ENCODE assay signal across 1 cellular context in genomic region chr1:236063919-236064673, GRCh38.
A peak's percentile ranks its signal among the peaks of the same experiment; 100 is the strongest.
TF ChIP-seq lines count a peak whose summit lies in the region.

No MANE protein-coding gene starts in this region.

TF ChIP-seq in HepG2, 621 proteins besides CTCF, POLR2A, EP300 and RAD21 (continued from another document):
- TF ChIP-seq TEF (CRISPR knock-in tag; IDR thresholded peaks at IDR 0.05) = peak; percentile 58; the same call in 1 of the 2 replicates
- TF ChIP-seq YEATS2 (CRISPR knock-in tag; IDR thresholded peaks at IDR 0.05; ENCODE audit: borderline replicate concordance) = no peak; the same call in 1 of the 2 replicates
- peak; percentile 96 for TF ChIP-seq ZNF263 (CRISPR knock-in tag; IDR thresholded peaks at IDR 0.05)
- no peak for TF ChIP-seq GMEB2 (CRISPR knock-in tag; IDR thresholded peaks at IDR 0.05; ENCODE audit: low read depth)
- TF ChIP-seq KLF15 (CRISPR knock-in tag; IDR thresholded peaks at IDR 0.05; ENCODE audit: borderline replicate concordance) = peak; percentile 44; the same call in 1 of the 2 replicates
- 0 out of 4 replicates have a peak, but pooled peaks of 1 of the 2 experiments have one; percentile 69 for TF ChIP-seq ATF4 (CRISPR knock-in tag; IDR thresholded peaks at IDR 0.05)
- peak; percentile 98 for TF ChIP-seq ZNF891 (CRISPR knock-in tag; IDR thresholded peaks at IDR 0.05)
- TF ChIP-seq ZNF784 (CRISPR knock-in tag; IDR thresholded peaks at IDR 0.05; ENCODE audit: borderline replicate concordance) = no peak
- no peak for TF ChIP-seq SRF (IDR thresholded peaks at IDR 0.05; ENCODE audit: low read depth, low read length)
- TF ChIP-seq RFXANK (CRISPR knock-in tag; IDR thresholded peaks at IDR 0.05) = peak; percentile 37; the same call in 1 of the 2 replicates
- peak; percentile 94 for TF ChIP-seq MEIS2 (CRISPR knock-in tag; IDR thresholded peaks at IDR 0.05)
- TF ChIP-seq PRPF4 (IDR thresholded peaks at IDR 0.05; ENCODE audit: low read depth, low read length, poor library complexity, severe bottlenecking) = no peak
- peak; percentile 86 for TF ChIP-seq ZNF574 (CRISPR knock-in tag; IDR thresholded peaks at IDR 0.05)
- TF ChIP-seq EED (CRISPR knock-in tag; IDR thresholded peaks at IDR 0.05) = no peak
- TF ChIP-seq FOXK1 (CRISPR knock-in tag; IDR thresholded peaks at IDR 0.05; ENCODE audit: borderline replicate concordance, low read depth) = peak; percentile 77; the same call in 1 of the 2 replicates
- peak; percentile 81 for TF ChIP-seq ZNF883 (CRISPR knock-in tag; IDR thresholded peaks at IDR 0.05; ENCODE audit: not compliant biosample characterization)
- TF ChIP-seq ARID4A (CRISPR knock-in tag; IDR thresholded peaks at IDR 0.05; ENCODE audit: borderline replicate concordance) = peak; percentile 88
- TF ChIP-seq ZNF678 (CRISPR knock-in tag; IDR thresholded peaks at IDR 0.05) = peak; percentile 90; the same call in 1 of the 2 replicates
- peak; percentile 90; the same call in 1 of the 2 replicates for TF ChIP-seq MXD1 (CRISPR knock-in tag; IDR thresholded peaks at IDR 0.05)
- no peak; the same call in 1 of the 2 replicates for TF ChIP-seq PRDM4 (CRISPR knock-in tag; IDR thresholded peaks at IDR 0.05; ENCODE audit: borderline replicate concordance)
- no peak for TF ChIP-seq MZF1 (CRISPR knock-in tag; IDR thresholded peaks at IDR 0.05; ENCODE audit: borderline replicate concordance)
- TF ChIP-seq ZNF644 (CRISPR knock-in tag; IDR thresholded peaks at IDR 0.05; ENCODE audit: low read depth) = peak; percentile 81; the same call in 1 of the 2 replicates
- TF ChIP-seq ZNF670 (CRISPR knock-in tag; IDR thresholded peaks at IDR 0.05; ENCODE audit: borderline replicate concordance) = peak; percentile 87; the same call in 1 of the 2 replicates
- no peak for TF ChIP-seq PHB2 (IDR thresholded peaks at IDR 0.05; ENCODE audit: partially characterized antibody)
- peak; percentile 8 for TF ChIP-seq ZNF768 (CRISPR knock-in tag; IDR thresholded peaks at IDR 0.05)
- TF ChIP-seq ZSCAN30 (CRISPR knock-in tag; IDR thresholded peaks at IDR 0.05) = peak; percentile 70; the same call in 1 of the 2 replicates
- peak; percentile 85 for TF ChIP-seq ZFP36L2 (CRISPR knock-in tag; IDR thresholded peaks at IDR 0.05)
- peak; percentile 91; the same call in 1 of the 2 replicates for TF ChIP-seq ZFP36L1 (CRISPR knock-in tag; IDR thresholded peaks at IDR 0.05)
- no peak; the same call in 1 of the 2 replicates for TF ChIP-seq ZSCAN5A (CRISPR knock-in tag; IDR thresholded peaks at IDR 0.05; ENCODE audit: borderline replicate concordance)
- 0 out of 2 replicates have a peak, but pooled peaks have one; percentile 79 for TF ChIP-seq ZNF225 (CRISPR knock-in tag; IDR thresholded peaks at IDR 0.05)
- TF ChIP-seq FOXP4 (CRISPR knock-in tag; IDR thresholded peaks at IDR 0.05) = peak; percentile 83
- peak; percentile 82; the same call in 1 of the 2 replicates for TF ChIP-seq SMAD3 (CRISPR knock-in tag; IDR thresholded peaks at IDR 0.05)
- TF ChIP-seq ZMYM3 (CRISPR knock-in tag; IDR thresholded peaks at IDR 0.05) = no peak
